ENCODE assay signal across 24 cellular contexts in genomic region chr4:16136771-16137170, GRCh38. TPM values are rescaled to one million over a fixed set of nuclear protein-coding genes. Genes with fewer than 3 reads are reported as not detected.
DNase-seq lines count a peak whose midpoint lies in the region; ATAC-seq lines count a peak whose summit lies in the region.
"Had no signal": no experiment of that assay in that cellular context is flagged by ENCODE, and none has a peak within 500 bp of the region (broad histone marks: within the 10 kb centered on the region; RNA-seq: fewer than 3 reads in every experiment).

No MANE protein-coding gene starts in this region.

- ATAC-seq in HG02884 (IDR thresholded peaks at IDR 0.05; ENCODE audit: unreplicated experiment), result no peak
- ATAC-seq: GM12878, K562, Right ventricle myocardium inferior had no signal

- DNase-seq in COLO668 (lab: John Stamatoyannopoulos, UW; ENCODE audit: unreplicated experiment) (peak; percentile 18), DMS 273 treated with DMSO at 0.1 percent for 48 hours (lab: John Stamatoyannopoulos, UW) (peak; percentile 66), NCI-H446 treated with DMSO at 0.1 percent for 48 hours (lab: John Stamatoyannopoulos, UW) (peak; percentile 26), mesenteric fat pad (ENCODE audit: low spot score) (peak; percentile 74), dedifferentiated amniotic fluid mesenchymal stem cell (ENCODE audit: extremely low spot score) (no peak), A172 (ENCODE audit: low spot score) (no peak)
- DNase-seq: C1 segment of cervical spinal cord; Caco-2; CD4-positive, alpha-beta memory T cell; DMS153; GM23248; H7; Kasumi-1; MV-4-11; NCI-H2081; NCI-H524 treated with DMSO at 0.1 percent for 48 hours; NCI-H774; PC-9; T-helper 1 cell had no signal

RNA-seq across cellular contexts. Expression of gene PROM1, which starts 52.9 kb away (rescaled TPM):
- 0.35 TPM for total RNA-seq in mesenteric fat pad
- total RNA-seq in A172 (2014; rRNA removed; shearing (Covaris generic)), result 0.02 TPM in 1 of 2 replicates, not detected in the other
- total RNA-seq: CD4-positive, alpha-beta memory T cell; GM23248; K562; MCF 10A; PC-9 had no signal

Comparison
In these comparisons a context has a peak if more than half of its experiments do, and no peak if none do; other contexts are left out.
1. DNase-seq: peak in COLO668 (single experiment), DMS 273 treated with DMSO at 0.1 percent for 48 hours (single experiment), NCI-H446 treated with DMSO at 0.1 percent for 48 hours (single experiment) and mesenteric fat pad (single experiment); none in dedifferentiated amniotic fluid mesenchymal stem cell (single experiment) and A172 (single experiment).